ENCODE assay signal across 9 cellular contexts in genomic region chr9:78707080-78707479, GRCh38.
A peak's percentile ranks its signal among the peaks of the same experiment; 100 is the strongest.
DNase-seq lines count a peak whose midpoint lies in the region; ATAC-seq lines count a peak whose summit lies in the region.
"Had no signal": no experiment of that assay in that cellular context is flagged by ENCODE, and none has a peak within 500 bp of the region (broad histone marks: within the 10 kb centered on the region; RNA-seq: fewer than 3 reads in every experiment).

No MANE protein-coding gene starts in this region.

- peak overlapping the region; percentile 12 for H3K27ac Mint-ChIP-seq in stimulated activated memory B cell treated with anti-CD40 and anti-IgM and Interleukin-4, amounts not matched to agents 10 μg/mL and 1 μg/mL and 100 μg/mL, for 72 hours

- H3K36me3 Mint-ChIP-seq in stimulated activated memory B cell treated with anti-CD40 and anti-IgM and Interleukin-4, amounts not matched to agents 10 μg/mL and 1 μg/mL and 100 μg/mL, for 72 hours = no peaks in the 10 kb centered on the region

- H3K4me3 Mint-ChIP-seq in stimulated activated memory B cell treated with anti-CD40 and anti-IgM and Interleukin-4, amounts not matched to agents 10 μg/mL and 1 μg/mL and 100 μg/mL, for 72 hours = peak overlapping the region; percentile 21

- H3K27me3 Mint-ChIP-seq in stimulated activated memory B cell treated with anti-CD40 and anti-IgM and Interleukin-4, amounts not matched to agents 10 μg/mL and 1 μg/mL and 100 μg/mL, for 72 hours = no peaks in the 10 kb centered on the region

- peaks cover 3% of the 10 kb centered on the region for H3K9me3 Mint-ChIP-seq in stimulated activated memory B cell treated with anti-CD40 and anti-IgM and Interleukin-4, amounts not matched to agents 10 μg/mL and 1 μg/mL and 100 μg/mL, for 72 hours

- peaks cover 20% of the 10 kb centered on the region for H3K4me1 Mint-ChIP-seq in stimulated activated memory B cell treated with anti-CD40 and anti-IgM and Interleukin-4, amounts not matched to agents 10 μg/mL and 1 μg/mL and 100 μg/mL, for 72 hours

- ATAC-seq in GM19397 (IDR thresholded peaks at IDR 0.05; ENCODE audit: unreplicated experiment) (peak; percentile 38), HG02870 (IDR thresholded peaks at IDR 0.05; ENCODE audit: unreplicated experiment) (peak; percentile 55), HG03571 (IDR thresholded peaks at IDR 0.05; ENCODE audit: unreplicated experiment) (peak; percentile 43)
- peak; percentile 70 for ATAC-seq in stimulated activated memory B cell treated with anti-CD40 and anti-IgM and Interleukin-4, amounts not matched to agents 10 μg/mL and 1 μg/mL and 100 μg/mL, for 72 hours

- no peak for DNase-seq in KBM-7
- DNase-seq in Ammon's horn (ENCODE audit: low spot score) = no peak
- DNase-seq in NCI-H82 treated with DMSO at 0.1 percent for 48 hours (lab: John Stamatoyannopoulos, UW; ENCODE audit: unreplicated experiment) = no peak
- DNase-seq: colonic mucosa, retina had no signal

- in situ Hi-C loops in KBM-7 (cut with MboI; ENCODE audit: low pct_unique_long_range_greater_than_20kb, low sequenced_read_pairs) = no loop called here
